Comparison of ENCODE assay signal across 8 cellular contexts in the genomic region with DNA sequence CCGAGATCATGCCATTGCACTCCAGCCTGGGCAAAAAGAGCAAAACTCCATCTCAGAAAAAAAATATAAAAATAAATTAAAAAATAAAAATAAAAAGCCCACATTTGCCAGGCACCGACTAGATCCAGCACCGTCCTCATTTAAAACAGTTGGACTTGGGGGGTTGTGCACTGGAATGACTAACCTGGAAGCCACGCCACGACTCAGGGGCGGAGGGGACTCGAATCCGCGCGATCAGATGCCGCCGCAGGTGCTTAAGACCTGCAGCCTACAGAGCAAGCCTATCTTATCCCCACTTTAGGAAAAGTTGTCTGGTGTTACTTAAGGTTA. TPM values are rescaled to one million over a fixed set of nuclear protein-coding genes. Genes with fewer than 3 reads are reported as not detected.
DNase-seq lines count a peak whose midpoint lies in the region; ATAC-seq and TF ChIP-seq lines count a peak whose summit lies in the region.

No MANE protein-coding gene starts in this region.

- H3K4me1 Mint-ChIP-seq in nephron, result no peaks in the 10 kb centered on the region

- peak overlapping the region; percentile 35 to 39 for H3K9ac ChIP-seq in duodenal mucosa (ENCODE audit: low read depth in 1 of 2, low read length in 2 of 2)

- H3K9me3 ChIP-seq in BE2C (no peaks in the 10 kb centered on the region), duodenal mucosa (ENCODE audit: control insufficient read depth in 1 of 2, low read length in 2 of 2) (no peaks in the 10 kb centered on the region)

- H3K27ac Mint-ChIP-seq in nephron, result no peak overlapping the region

- peak overlapping the region; percentile 58 to 70 (median 68) for H3K4me3 Mint-ChIP-seq in nephron

- TF ChIP-seq CTCF in BE2C (IDR thresholded peaks at IDR 0.05; ENCODE audit: low read depth, low read length), result no peak
- no peak for TF ChIP-seq CTCF in nephron (IDR thresholded peaks at IDR 0.05; ENCODE audit: unreplicated experiment in 3 of 3)

- H3K4me3 ChIP-seq in BE2C (ENCODE audit: low read depth, low read length) (peak overlapping the region; percentile 59), duodenal mucosa (ENCODE audit: low read depth in 1 of 2, low read length in 2 of 2) (peak overlapping the region; percentile 72 to 76)

- ATAC-seq in GM18519 (IDR thresholded peaks at IDR 0.05; ENCODE audit: low FRiP score, unreplicated experiment), result no peak
- ATAC-seq in HG03139 (IDR thresholded peaks at IDR 0.05; ENCODE audit: unreplicated experiment), result no peak

- H3K27me3 ChIP-seq in BE2C, result no peaks in the 10 kb centered on the region
- no peaks in the 10 kb centered on the region for H3K27me3 ChIP-seq in duodenal mucosa (ENCODE audit: control insufficient read depth in 1 of 2, insufficient read depth in 2 of 2, low read length in 2 of 2)

- no peak overlapping the region for H3K27ac ChIP-seq in duodenal mucosa (ENCODE audit: low read depth, low read length)

- intact Hi-C loops in posterior cingulate gyrus (cut with DNase I), result no loop called here

- H3K27me3 Mint-ChIP-seq in nephron (ENCODE audit: low read depth), result no peaks in the 10 kb centered on the region

- no peaks in the 10 kb centered on the region for H3K9me3 Mint-ChIP-seq in nephron

- H3K36me3 ChIP-seq in BE2C, result no peaks in the 10 kb centered on the region
- H3K36me3 ChIP-seq in duodenal mucosa (ENCODE audit: control insufficient read depth in 1 of 2, insufficient read depth in 2 of 2, low read length in 2 of 2), result no peaks in the 10 kb centered on the region

- H3K4me1 ChIP-seq in BE2C (no peaks in the 10 kb centered on the region), duodenal mucosa (ENCODE audit: control insufficient read depth in 1 of 2, insufficient read depth in 2 of 2, low read length in 2 of 2) (peaks cover 0 to 6% of the 10 kb centered on the region in 2 donors)

- H3K36me3 Mint-ChIP-seq in nephron (ENCODE audit: low read depth), result peaks cover 5% of the 10 kb centered on the region

- DNase-seq in BE2C (no peak), HS-5 (ENCODE audit: low read depth) (peak; percentile 8), HK-2 (ENCODE audit: unreplicated experiment) (no peak), posterior cingulate gyrus (no peak)

RNA-seq across cellular contexts. Expression of gene ZBTB8OS, which starts 38.5 kb away (rescaled TPM):
- polyA plus RNA-seq in BE2C (2012; ENCODE audit: insufficient read depth, insufficient read length, low read depth), result 23.1 TPM

RNA-seq across cellular contexts. Expression of gene RBBP4, which starts 39.2 kb away (rescaled TPM):
- 121 TPM for polyA plus RNA-seq in BE2C (2012; ENCODE audit: insufficient read depth, insufficient read length, low read depth)
